In the genomic region with DNA sequence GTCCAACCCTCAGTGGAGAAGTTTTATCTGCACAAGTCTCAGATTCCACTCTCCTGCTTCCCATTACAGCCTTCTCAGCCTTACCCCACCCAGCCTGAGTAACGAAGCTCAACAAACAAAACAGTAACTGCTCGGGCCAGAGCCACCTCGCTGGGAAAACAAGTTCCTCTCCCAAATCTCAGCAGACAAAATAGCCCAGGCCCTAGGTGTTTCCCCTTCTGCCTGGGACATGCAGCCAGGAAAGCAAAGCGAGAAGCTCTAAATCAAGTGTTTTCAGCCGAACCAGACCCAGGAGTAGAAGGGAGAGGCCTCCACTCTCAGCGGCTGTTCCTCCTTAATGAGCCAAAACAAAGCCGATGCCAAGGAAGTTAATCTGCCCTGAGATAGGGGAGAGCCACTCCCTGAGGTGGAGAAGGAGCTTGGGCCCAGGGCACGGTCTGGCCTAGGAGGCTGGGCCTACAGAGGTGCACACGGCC, we compare ENCODE assay signal across 11 cellular contexts. TPM values are rescaled to one million over a fixed set of nuclear protein-coding genes. Genes with fewer than 3 reads are reported as not detected.
A peak's percentile ranks its signal among the peaks of the same experiment; 100 is the strongest.
DNase-seq lines count a peak whose midpoint lies in the region; ATAC-seq and TF ChIP-seq lines count a peak whose summit lies in the region.
"Had no signal": no experiment of that assay in that cellular context is flagged by ENCODE, and none has a peak within 500 bp of the region (broad histone marks: within the 10 kb centered on the region; RNA-seq: fewer than 3 reads in every experiment).

No MANE protein-coding gene starts in this region.

- H2AFZ ChIP-seq in GM23248 (peak overlapping the region; percentile 53), hepatocyte (peak overlapping the region; percentile 6)

- no peaks in the 10 kb centered on the region for H3K36me3 ChIP-seq in GM23248 (ENCODE audit: low read depth)
- no peaks in the 10 kb centered on the region for H3K36me3 ChIP-seq in brain microvascular endothelial cell (replicated peaks)
- no peaks in the 10 kb centered on the region for H3K36me3 ChIP-seq in hepatocyte (replicated peaks; ENCODE audit: insufficient read depth, low read depth)
- H3K36me3 ChIP-seq in skeletal muscle tissue (ENCODE audit: control insufficient read depth in 3 of 3, insufficient read depth in 3 of 3, low read length in 3 of 3): no peaks in the 10 kb centered on the region

- H3K4me3 ChIP-seq in GM23248 (no peak overlapping the region), brain microvascular endothelial cell (ENCODE audit: low read depth, low read length) (no peak overlapping the region), hepatocyte (no peak overlapping the region), skeletal muscle tissue (ENCODE audit: low read length in 3 of 3) (no peak overlapping the region)

- no peaks in the 10 kb centered on the region for H3K9me2 ChIP-seq in GM23248 (ENCODE audit: insufficient read depth)
- no peaks in the 10 kb centered on the region for H3K9me2 ChIP-seq in hepatocyte (replicated peaks; ENCODE audit: insufficient read depth)

- ATAC-seq in HG03097 (IDR thresholded peaks at IDR 0.05; ENCODE audit: low FRiP score, unreplicated experiment) (no peak), HG03095 (IDR thresholded peaks at IDR 0.05; ENCODE audit: unreplicated experiment) (no peak)

- H3K4me1 ChIP-seq in GM23248 (ENCODE audit: insufficient read depth) (peaks cover 41% of the 10 kb centered on the region), hepatocyte (ENCODE audit: insufficient read depth) (peaks cover 42% of the 10 kb centered on the region), skeletal muscle tissue (ENCODE audit: control insufficient read depth in 3 of 3, insufficient read depth in 3 of 3, low read length in 3 of 3) (peaks cover 15 to 21% (median 16%) of the 10 kb centered on the region in 3 donors)

- in situ Hi-C loops in GM23248 (cut with MboI): no loop called here
- in situ Hi-C loops in brain microvascular endothelial cell (cut with HindIII; ENCODE audit: low pct_ligation_motif_present, low sequenced_read_pairs): no loop called here

- DNase-seq in GM23248: peak; percentile 69
- no peak for DNase-seq in brain microvascular endothelial cell
- peak; percentile 52 for DNase-seq in hepatocyte (ENCODE audit: low spot score)
- no peak for DNase-seq in DMS153 treated with DMSO at 0.1 percent for 48 hours (lab: John Stamatoyannopoulos, UW; ENCODE audit: unreplicated experiment)
- no peak for DNase-seq in 8988T
- DNase-seq: activated T-cell treated with anti-CD3 and anti-CD28 coated beads for 4 hours; effector CD4-positive, alpha-beta T cell; NCI-H2171 had no signal

- H3K4me2 ChIP-seq in GM23248 (ENCODE audit: unreplicated experiment) (no peak overlapping the region), hepatocyte (no peak overlapping the region)

- 44 to 49% methylated on average over 9 of the region's 9 CpGs for WGBS in GM23248 (ENCODE audit: low coverage in 1 of 2, low lambda C conversion rate in 2 of 2, missing lambda C conversion rate in 2 of 2), 2 experiments
- WGBS in hepatocyte (ENCODE audit: low lambda C conversion rate, missing lambda C conversion rate): 30% methylated on average over 9 of the region's 9 CpGs

- H3K27me3 ChIP-seq in GM23248 (replicated peaks; ENCODE audit: insufficient read depth) (no peaks in the 10 kb centered on the region), brain microvascular endothelial cell (replicated peaks) (no peaks in the 10 kb centered on the region), hepatocyte (no peaks in the 10 kb centered on the region), skeletal muscle tissue (ENCODE audit: control insufficient read depth in 3 of 3, insufficient read depth in 3 of 3, low read length in 3 of 3) (peaks cover 10 to 44% (median 30%) of the 10 kb centered on the region in 3 donors)

- H3K9me3 ChIP-seq in GM23248 (ENCODE audit: low read depth): no peaks in the 10 kb centered on the region
- no peaks in the 10 kb centered on the region for H3K9me3 ChIP-seq in hepatocyte (ENCODE audit: low read depth)
- H3K9me3 ChIP-seq in skeletal muscle tissue (ENCODE audit: control insufficient read depth in 3 of 3, low read length in 3 of 3): no peaks in the 10 kb centered on the region

- no peaks in the 10 kb centered on the region for H4K20me1 ChIP-seq in GM23248 (ENCODE audit: insufficient read depth)
- no peaks in the 10 kb centered on the region for H4K20me1 ChIP-seq in hepatocyte (ENCODE audit: insufficient read depth, poor library complexity, severe bottlenecking)

- H3K9ac ChIP-seq in GM23248: peak overlapping the region; percentile 58
- H3K9ac ChIP-seq in skeletal muscle tissue (ENCODE audit: low read depth in 1 of 3, low read length in 3 of 3): no peak overlapping the region

- no peaks in the 10 kb centered on the region for H3K79me2 ChIP-seq in GM23248 (ENCODE audit: insufficient read depth)
- no peaks in the 10 kb centered on the region for H3K79me2 ChIP-seq in hepatocyte

- TF ChIP-seq CTCF in brain microvascular endothelial cell (IDR thresholded peaks at IDR 0.05; ENCODE audit: low read depth, low read length, missing control alignments): no peak
- TF ChIP-seq CTCF in hepatocyte (IDR thresholded peaks at IDR 0.05; ENCODE audit: poor library complexity): no peak

- H3F3A ChIP-seq in GM23248 (ENCODE audit: insufficient read depth): peaks cover 30% of the 10 kb centered on the region

- peak overlapping the region; percentile 64 for H3K27ac ChIP-seq in GM23248
- H3K27ac ChIP-seq in brain microvascular endothelial cell: peak overlapping the region; percentile 83
- H3K27ac ChIP-seq in hepatocyte: peak overlapping the region; percentile 87
- peak overlapping the region; percentile 47 for H3K27ac ChIP-seq in skeletal muscle tissue (ENCODE audit: low read depth, low read length)

RNA-seq across cellular contexts. Expression of a gene that starts 44.0 kb away (rescaled TPM):
- 1.6 and 1.9 TPM in 2 replicates for total RNA-seq in GM23248 (2014; rRNA removed; shearing (Covaris generic))
- polyA plus RNA-seq in GM23248 (2016; fragmentation: Nextera tagmentation; extraction: Ambion mirVana) (1.0 and 1.4 TPM in 2 replicates), hepatocyte (8.2 and 14.8 TPM in 2 replicates)
- total RNA-seq in hepatocyte (13.4 and 21.1 TPM in 2 replicates), skeletal muscle tissue (0.52 TPM)

Comparison
In these comparisons a context has a peak if more than half of its experiments do, and no peak if none do; other contexts are left out.
1. DNase-seq: peak in GM23248 (single experiment) and hepatocyte (single experiment); none in brain microvascular endothelial cell (single experiment), DMS153 treated with DMSO at 0.1 percent for 48 hours (single experiment) and 8988T (single experiment).
2. Peak in every context shown above with its lines, with median percentiles within 50 percentile points of each other: H3K27ac ChIP-seq.